ENCODE assay signal across 17 cellular contexts in the genomic region with DNA sequence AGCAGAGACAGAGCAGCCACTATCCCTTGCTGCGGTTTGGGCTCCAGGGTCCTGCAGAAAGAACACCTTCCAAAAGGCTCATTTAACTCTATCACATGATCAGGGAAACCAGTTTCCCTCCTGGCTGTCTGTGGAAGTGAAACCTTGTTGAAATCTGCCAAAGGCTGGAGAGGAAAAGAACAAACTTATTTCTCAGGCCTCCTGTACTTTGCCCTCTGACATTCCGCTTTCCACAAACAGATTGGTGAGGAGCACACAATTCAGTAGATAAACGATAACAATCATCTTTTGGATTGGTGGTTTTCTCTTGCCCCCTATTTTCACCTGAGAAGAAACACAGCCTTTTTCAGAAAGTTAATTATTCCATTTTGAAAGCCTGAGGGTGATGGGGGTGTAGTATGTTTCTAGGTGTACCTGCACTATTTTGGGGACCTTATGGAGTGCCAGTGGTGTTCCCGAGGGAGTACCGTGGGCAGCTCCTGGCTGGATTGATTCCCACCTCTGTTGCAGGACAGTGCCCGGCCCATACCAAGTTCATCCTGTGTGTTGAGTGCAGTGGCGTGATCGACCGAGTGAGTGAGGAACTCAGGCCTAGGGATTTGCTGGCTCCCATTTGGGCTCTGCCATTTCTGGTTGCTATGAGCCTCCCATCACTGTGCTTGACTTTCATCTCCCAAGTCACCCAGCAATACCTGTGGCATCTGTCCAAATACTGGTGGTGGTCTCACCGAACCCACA.
DNase-seq lines count a peak whose midpoint lies in the region; ATAC-seq and TF ChIP-seq lines count a peak whose summit lies in the region.
"Had no signal": no experiment of that assay in that cellular context is flagged by ENCODE, and none has a peak within 500 bp of the region (broad histone marks: within the 10 kb centered on the region; RNA-seq: fewer than 3 reads in every experiment).

No MANE protein-coding gene starts in this region.

- no peaks in the 10 kb centered on the region for H3K36me3 ChIP-seq in IMR-90 (ENCODE audit: control insufficient read depth, insufficient read depth, low read length)
- H3K36me3 ChIP-seq in colonic mucosa, result no peaks in the 10 kb centered on the region
- H3K36me3 ChIP-seq in right lobe of liver, result no peaks in the 10 kb centered on the region
- H3K36me3 ChIP-seq in heart right ventricle, result peaks cover 0 to 5% (median 0%) of the 10 kb centered on the region in 9 donors
- H3K36me3 ChIP-seq: Peyer's patch had no signal

- H3K27ac ChIP-seq in IMR-90 (ENCODE audit: insufficient read depth, low read length), result no peak overlapping the region
- H3K27ac ChIP-seq in colonic mucosa, result peak overlapping the region; percentile 18
- peak overlapping the region; percentile 24 to 85 (median 71) for H3K27ac ChIP-seq in right lobe of liver
- H3K27ac ChIP-seq in heart right ventricle, result no peak overlapping the region

- H3K9me3 ChIP-seq in IMR-90 (ENCODE audit: control insufficient read depth, insufficient read depth, low read length), result no peaks in the 10 kb centered on the region
- no peaks in the 10 kb centered on the region for H3K9me3 ChIP-seq in colonic mucosa
- no peaks in the 10 kb centered on the region for H3K9me3 ChIP-seq in right lobe of liver
- H3K9me3 ChIP-seq in heart right ventricle, result peaks cover 0 to 3% (median 0%) of the 10 kb centered on the region in 11 donors
- H3K9me3 ChIP-seq: Peyer's patch had no signal

- no peak overlapping the region for H4K5ac ChIP-seq in IMR-90 (ENCODE audit: low read depth, low read length)

- H3K9ac ChIP-seq in IMR-90 (ENCODE audit: low read depth, low read length) (no peak overlapping the region), colonic mucosa (ENCODE audit: low read depth in 2 of 2, low read length in 2 of 2) (no peak overlapping the region)

- H4K20me1 ChIP-seq in IMR-90 (ENCODE audit: insufficient read depth, low read length), result peaks cover 27% of the 10 kb centered on the region

- CTCF ChIA-PET in IMR-90 (lab: Yijun Ruan, JAX), result interaction anchor here (0.7 kb wide), 1 partner anchor 268 kb away, joined by 3 read pairs; no protein-coding TSS in a partner anchor

- no peak overlapping the region for H2AK5ac ChIP-seq in IMR-90 (ENCODE audit: low read depth, low read length)

- H4K8ac ChIP-seq in IMR-90 (ENCODE audit: low read depth in 2 of 2, low read length in 2 of 2), result no peak overlapping the region

- DNase-seq in IMR-90 (no peak), colonic mucosa (peak; percentile 33), right lobe of liver (peak; percentile 49 to 74 (median 73)), Right ventricle myocardium inferior (ENCODE audit: missing footprints) (no peak), DMS 273 (lab: John Stamatoyannopoulos, UW; ENCODE audit: unreplicated experiment) (no peak), heart right ventricle (no peak)
- peak; percentile 5 for DNase-seq in stimulated activated CD8-positive, alpha-beta memory T cell treated with anti-CD3 and anti-CD28 coated beads, Interleukin-4, amount 100 ng/mL, for 48 hours
- DNase-seq: CD8-positive, alpha-beta memory T cell; NCI-H1048; NCI-H1694; NCI-H446 treated with DMSO at 0.1 percent for 48 hours; NCI-H774; SHP77 had no signal

- H3K27me3 ChIP-seq in IMR-90 (ENCODE audit: control insufficient read depth, insufficient read depth, low read length), result no peaks in the 10 kb centered on the region
- H3K27me3 ChIP-seq in colonic mucosa, result no peaks in the 10 kb centered on the region
- no peaks in the 10 kb centered on the region for H3K27me3 ChIP-seq in right lobe of liver
- no peaks in the 10 kb centered on the region for H3K27me3 ChIP-seq in heart right ventricle
- H3K27me3 ChIP-seq: Peyer's patch had no signal

- no peak overlapping the region for H3K23ac ChIP-seq in IMR-90 (ENCODE audit: low read depth, low read length)

- H2BK15ac ChIP-seq in IMR-90 (ENCODE audit: low read depth, low read length), result no peak overlapping the region; the same call in 2 of the 3 replicates

- no peak overlapping the region for H2BK20ac ChIP-seq in IMR-90 (ENCODE audit: low read depth, low read length)

- no peak overlapping the region for H2BK120ac ChIP-seq in IMR-90 (ENCODE audit: low read depth, low read length)

- dilution Hi-C loops in IMR-90 (cut with HindIII; ENCODE audit: low sequenced_read_pairs, unreplicated experiment), result no loop called here

- POLR2A ChIA-PET in IMR-90 (lab: Charles Lee; ENCODE audit: unreplicated experiment), result no interaction called here

- TF ChIP-seq RAD21 in IMR-90 (IDR thresholded peaks at IDR 0.05; ENCODE audit: low read length), result no peak

- H4K91ac ChIP-seq in IMR-90 (ENCODE audit: insufficient read depth, low read depth, low read length), result no peak overlapping the region

- no TSS peak for BruUV-seq in IMR-90 (replicated peaks; lab: Mats Ljungman, UMichigan)

- H2AFZ ChIP-seq in IMR-90 (replicated peaks; ENCODE audit: low read length, poor library complexity), result no peak overlapping the region

- H3K4me2 ChIP-seq in IMR-90 (ENCODE audit: low read depth, low read length), result no peak overlapping the region

- H3K18ac ChIP-seq in IMR-90 (ENCODE audit: low read depth, low read length), result no peak overlapping the region

- no peak overlapping the region for H3K14ac ChIP-seq in IMR-90 (replicated peaks; ENCODE audit: low read depth, low read length)

- H3K9me1 ChIP-seq in IMR-90 (ENCODE audit: insufficient read depth, low read length), result peaks cover 19% of the 10 kb centered on the region

- intact Hi-C loops in IMR-90 (cut with micrococcal nuclease), result no loop called here
- intact Hi-C loops in colonic mucosa (cut with DNase I), result no loop called here
- intact Hi-C loops in right lobe of liver (cut with DNase I), result no loop called here
- intact Hi-C loops in Right ventricle myocardium inferior (cut with DNase I), result no loop called here
- intact Hi-C loops in heart right ventricle (cut with DNase I), result no loop called here

- peak overlapping the region; percentile 39 for H2AK9ac ChIP-seq in IMR-90 (replicated peaks; ENCODE audit: low read depth, low read length, poor library complexity)

- H3K4me3 ChIP-seq in IMR-90 (ENCODE audit: insufficient read depth, low read depth, low read length) (no peak overlapping the region), colonic mucosa (no peak overlapping the region), right lobe of liver (peak overlapping the region in 1 of 3 donors; percentile 33), heart right ventricle (no peak overlapping the region)
- H3K4me3 ChIP-seq: K562 had no signal

- H2BK5ac ChIP-seq in IMR-90 (ENCODE audit: low read depth, low read length, poor library complexity, severe bottlenecking), result no peak overlapping the region

- H3K4me1 ChIP-seq in IMR-90 (ENCODE audit: control insufficient read depth, insufficient read depth, low read length), result peaks cover 2% of the 10 kb centered on the region; the same call in 1 of the 2 replicates
- H3K4me1 ChIP-seq in colonic mucosa, result no peaks in the 10 kb centered on the region
- peaks cover 0 to 22% (median 10%) of the 10 kb centered on the region in 4 donors for H3K4me1 ChIP-seq in right lobe of liver
- H3K4me1 ChIP-seq in heart right ventricle, result no peaks in the 10 kb centered on the region

- TF ChIP-seq POLR2A in IMR-90 (IDR thresholded peaks at IDR 0.05; ENCODE audit: low read depth, low read length) (no peak), right lobe of liver (IDR thresholded peaks at IDR 0.05) (no peak)

- in situ Hi-C loops in IMR-90 (cut with MboI; ENCODE audit: low sequenced_read_pairs), result no loop called here

- no CpG with 5 or more reads among the region's 10 CpGs for WGBS in IMR-90 (ENCODE audit: extremely low coverage in 2 of 2, insufficient read length in 1 of 2), 2 experiments
- 24% methylated on average over 6 of the region's 10 CpGs for WGBS in right lobe of liver (ENCODE audit: insufficient coverage, low coverage, low lambda C conversion rate, missing lambda C conversion rate)
- WGBS in heart right ventricle, 2 donors, result 94 to 95% methylated on average over 10 of the region's 10 CpGs

- H3K56ac ChIP-seq in IMR-90 (ENCODE audit: extremely low read depth, insufficient read depth, low read length), result no peak overlapping the region

- ATAC-seq in IMR-90 (ENCODE audit: low read depth), result no peak
- ATAC-seq in right lobe of liver, result peak; percentile 85 to 92 (median 90)
- ATAC-seq in Right ventricle myocardium inferior, result no peak
- no peak for ATAC-seq in heart right ventricle
- ATAC-seq: HCT116, K562, SK-N-SH treated with all-trans-retinoic acid at 6 μM for 48 hours had no signal

- no peak for TF ChIP-seq CTCF in IMR-90 (conservative IDR thresholded peaks at IDR 0.05; ENCODE audit: low read depth, low read length)
- TF ChIP-seq CTCF in colonic mucosa (IDR thresholded peaks at IDR 0.05), result no peak
- TF ChIP-seq CTCF in right lobe of liver (IDR thresholded peaks at IDR 0.05), result peak in 1 of 4 donors; percentile 20
- no peak for TF ChIP-seq CTCF in heart right ventricle (IDR thresholded peaks at IDR 0.05)

- H3K4ac ChIP-seq in IMR-90 (ENCODE audit: low read depth, low read length), result no peak overlapping the region

- H3K79me1 ChIP-seq in IMR-90 (ENCODE audit: low read depth in 1 of 2, low read length in 2 of 2), result peaks cover 16 to 52% of the 10 kb centered on the region in 2 experiments; a peak in 3 of 4 replicates

TF ChIP-seq in IMR-90, 13 proteins besides CTCF, POLR2A, EP300 and RAD21 (continues in another document):
- TF ChIP-seq MAFK (IDR thresholded peaks at IDR 0.05; ENCODE audit: low read depth, low read length) (no peak), RFX5 (IDR thresholded peaks at IDR 0.05; ENCODE audit: low read depth, low read length) (no peak), NFE2L2 (IDR thresholded peaks at IDR 0.05; ENCODE audit: low read depth, low read length) (no peak), CHD1 (IDR thresholded peaks at IDR 0.05; ENCODE audit: low read depth, low read length) (no peak), SMC3 (IDR thresholded peaks at IDR 0.05; ENCODE audit: low read depth, low read length) (no peak), CEBPB (IDR thresholded peaks at IDR 0.05; ENCODE audit: low read depth, low read length) (no peak), MAZ (IDR thresholded peaks at IDR 0.05; ENCODE audit: borderline replicate concordance, low read depth, low read length) (no peak), BHLHE40 (IDR thresholded peaks at IDR 0.05; ENCODE audit: low read depth, low read length) (no peak), RCOR1 (IDR thresholded peaks at IDR 0.05; ENCODE audit: insufficient replicate concordance, low read length) (no peak), FOS (IDR thresholded peaks at IDR 0.05; ENCODE audit: low read depth, low read length) (no peak), MXI1 (IDR thresholded peaks at IDR 0.05; ENCODE audit: borderline replicate concordance, low read depth, low read length) (no peak)
- TF ChIP-seq, protein P1, sequence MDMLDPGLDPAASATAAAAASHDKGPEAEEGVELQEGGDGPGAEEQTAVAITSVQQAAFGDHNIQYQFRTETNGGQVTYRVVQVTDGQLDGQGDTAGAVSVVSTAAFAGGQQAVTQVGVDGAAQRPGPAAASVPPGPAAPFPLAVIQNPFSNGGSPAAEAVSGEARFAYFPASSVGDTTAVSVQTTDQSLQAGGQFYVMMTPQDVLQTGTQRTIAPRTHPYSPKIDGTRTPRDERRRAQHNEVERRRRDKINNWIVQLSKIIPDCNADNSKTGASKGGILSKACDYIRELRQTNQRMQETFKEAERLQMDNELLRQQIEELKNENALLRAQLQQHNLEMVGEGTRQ (IDR thresholded peaks at IDR 0.05; ENCODE audit: low read depth, low read length), result no peak

Comparison
In these comparisons a context has a peak if more than half of its experiments do, and no peak if none do; other contexts are left out.
1. ATAC-seq: peak in right lobe of liver (4 of 4); none in IMR-90 (single experiment), Right ventricle myocardium inferior (single experiment) and heart right ventricle (0 of 8).
2. DNase-seq: peak in colonic mucosa (single experiment), right lobe of liver (3 of 3) and stimulated activated CD8-positive, alpha-beta memory T cell treated with anti-CD3 and anti-CD28 coated beads, Interleukin-4, amount 100 ng/mL, for 48 hours (single experiment); none in IMR-90 (single experiment), Right ventricle myocardium inferior (single experiment), DMS 273 (single experiment) and heart right ventricle (0 of 2).
3. H3K27ac ChIP-seq: peak in colonic mucosa (single experiment) and right lobe of liver (3 of 3); none in IMR-90 (single experiment) and heart right ventricle (0 of 10).